In the genomic region with DNA sequence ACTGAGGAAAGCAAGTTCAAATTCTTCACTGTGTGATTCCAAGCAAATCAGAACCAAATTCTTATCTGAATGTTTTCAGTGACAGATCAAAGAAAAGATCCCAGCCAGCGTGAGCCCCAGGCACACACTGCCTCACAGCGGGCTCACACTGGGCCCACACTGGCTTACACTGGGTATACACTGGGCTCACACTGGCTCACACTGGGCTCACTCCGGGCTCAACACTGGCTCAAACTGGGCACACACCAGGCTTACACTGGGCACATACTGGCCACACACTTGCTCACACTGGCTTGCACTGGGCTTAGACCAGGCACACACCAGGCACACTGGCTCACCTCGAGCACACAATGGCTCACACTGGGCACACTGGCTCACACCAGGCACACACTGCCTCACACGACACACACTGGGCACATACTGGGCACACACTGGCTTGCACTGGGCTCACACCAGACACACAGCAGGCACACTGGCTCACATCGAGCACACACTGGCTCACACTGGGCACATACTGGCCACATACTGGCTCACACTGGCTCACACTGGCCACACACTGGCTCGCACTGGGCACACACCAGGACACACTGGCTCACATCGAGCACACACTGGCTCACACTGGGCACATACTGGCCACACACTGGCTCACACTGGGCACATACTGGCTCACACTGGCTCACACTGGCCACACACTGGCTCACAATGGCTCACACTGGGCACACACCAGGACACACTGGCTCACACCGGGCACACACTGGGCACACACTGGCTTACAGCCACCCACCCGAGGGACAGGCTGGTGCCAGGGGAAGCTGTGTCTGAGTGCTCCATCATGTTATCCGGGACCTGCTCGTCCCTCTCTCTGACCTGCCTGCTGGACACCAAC, we compare ENCODE assay signal across 1 cellular context.
TF ChIP-seq lines count a peak whose summit lies in the region.

No MANE protein-coding gene starts in this region.

TF ChIP-seq in H1, 55 proteins besides CTCF, POLR2A, EP300 and RAD21:
- no peak for TF ChIP-seq RBBP5 (IDR thresholded peaks at IDR 0.05; ENCODE audit: borderline replicate concordance, low read depth, low read length)
- TF ChIP-seq CHD2 (IDR thresholded peaks at IDR 0.05; ENCODE audit: low read length), result no peak
- TF ChIP-seq JUND (IDR thresholded peaks at IDR 0.05; ENCODE audit: low read length), result no peak
